In the genomic region with DNA sequence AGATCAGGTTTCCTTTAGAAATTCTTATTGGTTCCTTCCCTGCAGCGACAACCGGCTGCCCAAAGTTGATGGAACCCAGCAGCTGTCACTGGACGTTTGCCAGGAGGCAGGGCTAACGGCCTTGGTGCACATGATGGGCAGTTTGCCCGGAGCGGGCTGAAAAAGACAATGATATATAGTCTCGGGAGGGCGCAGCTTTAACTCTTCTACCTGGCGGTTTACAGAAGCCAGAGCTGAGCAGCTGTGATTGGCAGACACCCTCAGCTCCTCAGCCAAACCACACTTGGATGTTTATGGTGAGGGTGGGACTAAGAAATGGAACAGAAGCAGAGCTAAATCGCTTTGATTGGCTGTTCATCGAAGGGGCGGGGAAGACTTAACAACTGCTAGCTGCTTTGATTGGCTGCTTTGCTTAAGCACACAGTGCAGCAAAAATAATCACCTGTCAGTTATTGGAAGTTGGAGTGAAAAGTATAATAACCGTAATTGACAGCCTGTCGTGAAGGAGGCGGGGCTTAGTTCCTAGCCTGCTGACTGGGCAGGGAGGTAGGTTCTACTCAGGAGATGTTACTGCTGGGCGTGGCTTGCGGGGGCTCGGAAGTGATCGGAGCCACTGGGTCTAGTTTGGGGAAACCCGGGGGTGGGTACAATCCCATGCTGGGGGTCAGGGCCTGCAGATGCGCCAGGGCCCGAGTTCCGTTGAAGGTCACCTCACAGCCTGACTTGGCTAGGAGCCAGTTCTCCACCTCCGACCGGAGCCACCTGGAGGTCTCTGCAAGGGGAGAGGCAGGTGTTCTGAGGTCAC, we compare ENCODE assay signal across 8 cellular contexts. TPM values are rescaled to one million over a fixed set of nuclear protein-coding genes. Genes with fewer than 3 reads are reported as not detected.
DNase-seq lines count a peak whose midpoint lies in the region; ATAC-seq and TF ChIP-seq lines count a peak whose summit lies in the region.

No MANE protein-coding gene starts in this region.

- peak overlapping the region; percentile 65; the same call in 1 of the 2 replicates for H3K27ac ChIP-seq in GM23338 (ENCODE audit: low read depth)

- H4K20me1 ChIP-seq in GM23338 (replicated peaks; ENCODE audit: insufficient read depth) = no peaks in the 10 kb centered on the region

- no peaks in the 10 kb centered on the region for H3K79me2 ChIP-seq in GM23338 (replicated peaks; ENCODE audit: insufficient read depth)

- H3K9me2 ChIP-seq in GM23338 (ENCODE audit: insufficient read depth) = no peaks in the 10 kb centered on the region

- no peaks in the 10 kb centered on the region for H3K36me3 ChIP-seq in GM23338 (ENCODE audit: insufficient read depth)

- peaks cover 32% of the 10 kb centered on the region for H3K27me3 Mint-ChIP-seq in GM23338 (ENCODE audit: insufficient read depth, low read depth, poor library complexity)
- H3K27me3 Mint-ChIP-seq in nephron (ENCODE audit: low read depth) = no peaks in the 10 kb centered on the region

- H3K27ac Mint-ChIP-seq in GM23338 (peak overlapping the region; percentile 70), nephron (peak overlapping the region; percentile 90 to 97 (median 95))

- peaks cover 13% of the 10 kb centered on the region; the same call in 1 of the 2 replicates for H3F3A ChIP-seq in GM23338 (replicated peaks; ENCODE audit: low read depth)

- H3K36me3 Mint-ChIP-seq in GM23338 (ENCODE audit: low read depth) = peaks cover 8% of the 10 kb centered on the region
- H3K36me3 Mint-ChIP-seq in nephron (ENCODE audit: low read depth) = peaks cover 17% of the 10 kb centered on the region

- H3K4me3 ChIP-seq in GM23338 (peak overlapping the region; percentile 78), fibroblast of pulmonary artery (replicated peaks; ENCODE audit: low read depth, low read length) (peak overlapping the region; percentile 40)

- H3K9me3 Mint-ChIP-seq in GM23338 (peaks cover 10% of the 10 kb centered on the region), nephron (no peaks in the 10 kb centered on the region)

- no peak overlapping the region for H2AFZ ChIP-seq in GM23338

- no peak for TF ChIP-seq CTCF in GM23338 (conservative IDR thresholded peaks at IDR 0.05; ENCODE audit: low read depth in 2 of 2)
- TF ChIP-seq CTCF in fibroblast of pulmonary artery (IDR thresholded peaks at IDR 0.05; ENCODE audit: low read length, missing control alignments) = no peak
- TF ChIP-seq CTCF in nephron (IDR thresholded peaks at IDR 0.05; ENCODE audit: unreplicated experiment in 3 of 3) = no peak

- peaks cover 13% of the 10 kb centered on the region for H3K4me1 ChIP-seq in GM23338 (ENCODE audit: insufficient read depth)

- DNase-seq in EH (ENCODE audit: low read depth) = peak; percentile 96
- DNase-seq in GM23338 (ENCODE audit: low spot score) = peak; percentile 98
- DNase-seq in Kasumi-1 (lab: John Stamatoyannopoulos, UW) = peak; percentile 97 to 98
- peak; percentile 91 for DNase-seq in RKO (ENCODE audit: low spot score)
- peak; percentile 84 for DNase-seq in activated T-helper 9 cell treated with anti-CD3 and anti-CD28 coated beads, Interleukin-2, amount 50 U/mL, for 16 hours (ENCODE audit: low read depth)
- DNase-seq in fibroblast of pulmonary artery (ENCODE audit: low read depth) = peak; percentile 99
- peak; percentile 93 for DNase-seq in stimulated activated naive CD4-positive, alpha-beta T cell treated with Interleukin-2 at 50 U/mL for 16 hours (lab: John Stamatoyannopoulos, UW)

- no peaks in the 10 kb centered on the region for H3K27me3 ChIP-seq in GM23338 (ENCODE audit: insufficient read depth)

- H3K4me3 Mint-ChIP-seq in GM23338 (peak overlapping the region; percentile 77), nephron (peak overlapping the region; percentile 86 to 89 (median 88))

- ATAC-seq in GM23338 = peak; percentile 62

- peaks cover 23% of the 10 kb centered on the region for H3K4me1 Mint-ChIP-seq in GM23338
- peaks cover 44% of the 10 kb centered on the region for H3K4me1 Mint-ChIP-seq in nephron

- peak overlapping the region; percentile 86 for H3K4me2 ChIP-seq in GM23338

TF ChIP-seq in GM23338, 12 proteins besides CTCF, POLR2A, EP300 and RAD21:
- TF ChIP-seq, protein P1, sequence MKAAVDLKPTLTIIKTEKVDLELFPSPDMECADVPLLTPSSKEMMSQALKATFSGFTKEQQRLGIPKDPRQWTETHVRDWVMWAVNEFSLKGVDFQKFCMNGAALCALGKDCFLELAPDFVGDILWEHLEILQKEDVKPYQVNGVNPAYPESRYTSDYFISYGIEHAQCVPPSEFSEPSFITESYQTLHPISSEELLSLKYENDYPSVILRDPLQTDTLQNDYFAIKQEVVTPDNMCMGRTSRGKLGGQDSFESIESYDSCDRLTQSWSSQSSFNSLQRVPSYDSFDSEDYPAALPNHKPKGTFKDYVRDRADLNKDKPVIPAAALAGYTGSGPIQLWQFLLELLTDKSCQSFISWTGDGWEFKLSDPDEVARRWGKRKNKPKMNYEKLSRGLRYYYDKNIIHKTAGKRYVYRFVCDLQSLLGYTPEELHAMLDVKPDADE (IDR thresholded peaks at IDR 0.05) = no peak
- TF ChIP-seq ZNF331 (CRISPR knock-in tag; IDR thresholded peaks at IDR 0.05; ENCODE audit: low read depth) = no peak
- no peak for TF ChIP-seq CREB1 (CRISPR knock-in tag; IDR thresholded peaks at IDR 0.05; ENCODE audit: low read depth)
- peak; percentile 63 for TF ChIP-seq POLR2AphosphoS5 (IDR thresholded peaks at IDR 0.05; ENCODE audit: low read depth)
- no peak for TF ChIP-seq ZNF114 (CRISPR knock-in tag; IDR thresholded peaks at IDR 0.05)
- no peak for TF ChIP-seq EZH2 (IDR thresholded peaks at IDR 0.05; ENCODE audit: low read depth, unreplicated experiment)
TF ChIP-seq in GM23338: peak in this region for 1.

RNA-seq across cellular contexts. Expression of gene EMP3, which starts 7.5 kb away (rescaled TPM):
- 6.0 and 7.9 TPM in 2 replicates for total RNA-seq in GM23338 (2014; rRNA removed; shearing (Covaris generic))
- 25.1 and 27.9 TPM in 2 replicates for polyA plus RNA-seq in GM23338 (2016; fragmentation: Nextera tagmentation; extraction: Ambion mirVana)

RNA-seq across cellular contexts. Expression of gene TMEM143, which starts 30.9 kb away (rescaled TPM):
- 15.0 and 16.6 TPM in 2 replicates for total RNA-seq in GM23338 (2014; rRNA removed; shearing (Covaris generic))
- 10.0 and 12.8 TPM in 2 replicates for polyA plus RNA-seq in GM23338 (2016; fragmentation: Nextera tagmentation; extraction: Ambion mirVana)

RNA-seq across cellular contexts. Expression of gene SYNGR4, which starts 31.3 kb away (rescaled TPM):
- total RNA-seq in GM23338 (2014; rRNA removed; shearing (Covaris generic)) = not detected in 2 replicates
- polyA plus RNA-seq in GM23338 (2016; fragmentation: Nextera tagmentation; extraction: Ambion mirVana) = not detected in 2 replicates

RNA-seq across cellular contexts. Expression of gene KDELR1, which starts 58.5 kb away (rescaled TPM):
- total RNA-seq in GM23338 (2014; rRNA removed; shearing (Covaris generic)) = 171 and 184 TPM in 2 replicates
- 176 and 177 TPM in 2 replicates for polyA plus RNA-seq in GM23338 (2016; fragmentation: Nextera tagmentation; extraction: Ambion mirVana)

Comparison
In these comparisons a context has a peak if more than half of its experiments do, and no peak if none do; other contexts are left out.
1. Peak in every context shown above with its lines: DNase-seq, ATAC-seq, H3K4me3 ChIP-seq and H3K27ac ChIP-seq.